19 cellular contexts compared by ENCODE assay signal in the genomic region with DNA sequence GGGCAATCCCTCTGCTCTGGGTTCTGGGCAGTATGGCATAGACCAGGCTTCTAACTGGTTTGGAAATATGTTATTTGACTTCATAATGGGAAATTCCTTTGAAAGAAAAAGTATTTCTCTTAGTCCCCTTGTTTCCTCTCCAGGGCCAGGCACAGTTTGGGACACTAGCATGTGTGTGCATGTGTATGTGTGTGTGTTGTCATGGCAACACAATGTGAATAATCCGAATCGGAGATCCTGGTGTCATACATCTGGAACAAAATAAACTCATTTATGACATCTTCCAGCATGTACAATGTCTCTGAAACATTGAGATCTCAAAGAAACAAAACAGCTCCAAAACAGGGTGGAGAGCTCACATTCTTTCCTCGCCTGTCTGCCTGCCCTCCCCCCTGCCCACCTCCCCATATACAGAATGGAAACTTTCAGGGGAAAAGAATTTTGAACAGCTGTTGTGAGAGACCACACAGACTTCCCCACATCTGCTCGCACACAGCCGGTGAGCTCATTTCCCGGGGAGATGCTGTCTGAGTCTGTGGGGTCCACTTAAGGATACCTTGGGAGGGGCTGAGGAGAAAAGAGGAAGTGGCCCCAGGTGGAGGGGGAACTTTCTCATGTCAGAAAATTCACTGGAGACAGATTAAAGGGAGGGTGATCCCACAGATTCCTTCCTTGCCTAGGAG. TPM values are rescaled to one million over a fixed set of nuclear protein-coding genes. Genes with fewer than 3 reads are reported as not detected.
DNase-seq lines count a peak whose midpoint lies in the region; ATAC-seq, FAIRE-seq and TF ChIP-seq lines count a peak whose summit lies in the region.
"Had no signal": no experiment of that assay in that cellular context is flagged by ENCODE, and none has a peak within 500 bp of the region (broad histone marks: within the 10 kb centered on the region; RNA-seq: fewer than 3 reads in every experiment).

No MANE protein-coding gene starts in this region.

- no CpG with 5 or more reads among the region's 6 CpGs for WGBS in trophoblast cell (ENCODE audit: extremely low coverage, insufficient coverage, insufficient read length)
- WGBS in suprapubic skin = 22% methylated on average over 6 of the region's 6 CpGs

- FAIRE-seq in endometrium (lab: Jason Lieb, UNC) = peak; percentile 97
- FAIRE-seq: endothelial cell of umbilical vein had no signal

- peak overlapping the region; percentile 77 for H3K14ac ChIP-seq in trophoblast cell (ENCODE audit: low read length)

- H3K4me2 ChIP-seq in trophoblast cell (ENCODE audit: low read length) = no peak overlapping the region

- H3K23ac ChIP-seq in trophoblast cell (ENCODE audit: low read length) = no peak overlapping the region

- H3K9ac ChIP-seq in trophoblast cell (ENCODE audit: low read length) = no peak overlapping the region

- TF ChIP-seq EP300 in suprapubic skin (IDR thresholded peaks at IDR 0.05) = no peak

- H2BK120ac ChIP-seq in trophoblast cell (ENCODE audit: insufficient read depth, low read length, poor library complexity) = peak overlapping the region; percentile 93

- H2AK5ac ChIP-seq in trophoblast cell (ENCODE audit: low read length) = peak overlapping the region; percentile 96

- H3K4me1 ChIP-seq in trophoblast cell (ENCODE audit: control insufficient read depth in 1 of 2, insufficient read depth in 2 of 2, low read length in 2 of 2) (peaks cover 8 to 19% of the 10 kb centered on the region in 2 experiments), suprapubic skin (peaks cover 4% of the 10 kb centered on the region)
- H3K4me1 ChIP-seq: right atrium auricular region, tibial artery had no signal

- H3K36me3 ChIP-seq in GM06990 (ENCODE audit: control insufficient read depth, insufficient read depth, low read length) (no peaks in the 10 kb centered on the region), trophoblast cell (ENCODE audit: control insufficient read depth in 1 of 2, insufficient read depth in 2 of 2, low read length in 2 of 2) (no peaks in the 10 kb centered on the region), suprapubic skin (no peaks in the 10 kb centered on the region)
- H3K36me3 ChIP-seq: right atrium auricular region, tibial artery had no signal

- H3K27me3 ChIP-seq in GM06990 (replicated peaks; ENCODE audit: control insufficient read depth, insufficient read depth, low read length) = no peaks in the 10 kb centered on the region; the same call in 1 of the 2 replicates
- no peaks in the 10 kb centered on the region for H3K27me3 ChIP-seq in trophoblast cell (ENCODE audit: insufficient read depth, low read length)
- peaks cover 48% of the 10 kb centered on the region for H3K27me3 ChIP-seq in suprapubic skin
- H3K27me3 ChIP-seq: right atrium auricular region had no signal

- no peak overlapping the region for H2AFZ ChIP-seq in trophoblast cell (ENCODE audit: insufficient read depth, low read length, poor library complexity)

- peak; percentile 12 for DNase-seq in GM06990 (ENCODE audit: extremely low read depth, insufficient read length)
- DNase-seq in KG1 (lab: John Stamatoyannopoulos, UW) = peak; percentile 61
- DNase-seq in trophoblast cell = no peak
- DNase-seq in AG08396 (ENCODE audit: low spot score) = no peak
- no peak for DNase-seq in suprapubic skin (ENCODE audit: low spot score in 2 of 2)
- DNase-seq: activated CD4-positive, CD25-positive, alpha-beta regulatory T cell; activated effector memory CD4-positive, alpha-beta T cell treated with anti-CD3 and anti-CD28 coated beads, Interleukin-2, amount 50 U/mL, for 16 hours; anterior cingulate cortex; foreskin melanocyte; NCI-H446; stimulated activated CD4-positive, alpha-beta T cell treated with anti-CD3 and anti-CD28 coated beads, Interleukin-4, amount 100 ng/mL, for 1 hour; stimulated activated CD8-positive, alpha-beta memory T cell treated with anti-CD3 and anti-CD28 coated beads, Interleukin-4, amount 100 ng/mL, for 48 hours; tibial artery had no signal

- H3K79me2 ChIP-seq in trophoblast cell (ENCODE audit: control insufficient read depth, insufficient read depth, low read length, poor library complexity) = peaks cover 2% of the 10 kb centered on the region

- H4K91ac ChIP-seq in trophoblast cell (ENCODE audit: low read depth, low read length) = peak overlapping the region; percentile 94

- H3K79me1 ChIP-seq in trophoblast cell (ENCODE audit: low read length) = peaks cover 23% of the 10 kb centered on the region

- ATAC-seq in GM21737 (IDR thresholded peaks at IDR 0.05; ENCODE audit: unreplicated experiment) = no peak
- no peak for ATAC-seq in GM21825 (IDR thresholded peaks at IDR 0.05; ENCODE audit: unreplicated experiment)

- no peak overlapping the region for H4K12ac ChIP-seq in trophoblast cell (ENCODE audit: low read depth, low read length)

- peak overlapping the region; percentile 83 for H4K8ac ChIP-seq in trophoblast cell (ENCODE audit: low read depth, low read length)

- peak overlapping the region; percentile 75 for H3K27ac ChIP-seq in trophoblast cell (ENCODE audit: low read depth, low read length)
- no peak overlapping the region for H3K27ac ChIP-seq in suprapubic skin
- H3K27ac ChIP-seq: right atrium auricular region, tibial artery had no signal

- H3K18ac ChIP-seq in trophoblast cell (ENCODE audit: low read length) = peak overlapping the region; percentile 37

- H3K9me3 ChIP-seq in trophoblast cell (ENCODE audit: insufficient read depth, low read depth, low read length) = peaks cover 4% of the 10 kb centered on the region
- H3K9me3 ChIP-seq in suprapubic skin = no peaks in the 10 kb centered on the region
- H3K9me3 ChIP-seq: right atrium auricular region, tibial artery had no signal

- peak overlapping the region; percentile 92 for H2BK12ac ChIP-seq in trophoblast cell (ENCODE audit: low read length)

- peak overlapping the region; percentile 92 for H2BK5ac ChIP-seq in trophoblast cell (ENCODE audit: low read depth, low read length, poor library complexity)

- peak overlapping the region; percentile 13 for H3K4ac ChIP-seq in trophoblast cell (ENCODE audit: low read depth, low read length)

- no peak for TF ChIP-seq CTCF in GM06990 (IDR thresholded peaks at IDR 0.05; ENCODE audit: insufficient read depth, low read length, poor library complexity, severe bottlenecking)
- TF ChIP-seq CTCF in suprapubic skin (IDR thresholded peaks at IDR 0.05) = no peak

- H3K4me3 ChIP-seq in GM06990 (replicated peaks; ENCODE audit: low read depth, low read length) (no peak overlapping the region), trophoblast cell (ENCODE audit: low read depth, low read length) (no peak overlapping the region), suprapubic skin (no peak overlapping the region)
- H3K4me3 ChIP-seq: lung, right atrium auricular region, tibial artery had no signal

- no peak for TF ChIP-seq POLR2A in suprapubic skin (IDR thresholded peaks at IDR 0.05)

RNA-seq across cellular contexts. Expression of a gene that starts 55.5 kb away (rescaled TPM):
- 5.7 and 7.8 TPM in 2 replicates for polyA plus RNA-seq in trophoblast cell (2013)
- 1 to 10 TPM; 2.3 to 5.8 (median 3.6) TPM for total RNA-seq in suprapubic skin

Comparison
In these comparisons a context has a peak if more than half of its experiments do, and no peak if none do; other contexts are left out.
1. DNase-seq: peak in GM06990 (single experiment) and KG1 (single experiment); none in trophoblast cell (0 of 2), AG08396 (single experiment) and suprapubic skin (0 of 2).